ENCODE assay signal across 14 cellular contexts in the genomic region with DNA sequence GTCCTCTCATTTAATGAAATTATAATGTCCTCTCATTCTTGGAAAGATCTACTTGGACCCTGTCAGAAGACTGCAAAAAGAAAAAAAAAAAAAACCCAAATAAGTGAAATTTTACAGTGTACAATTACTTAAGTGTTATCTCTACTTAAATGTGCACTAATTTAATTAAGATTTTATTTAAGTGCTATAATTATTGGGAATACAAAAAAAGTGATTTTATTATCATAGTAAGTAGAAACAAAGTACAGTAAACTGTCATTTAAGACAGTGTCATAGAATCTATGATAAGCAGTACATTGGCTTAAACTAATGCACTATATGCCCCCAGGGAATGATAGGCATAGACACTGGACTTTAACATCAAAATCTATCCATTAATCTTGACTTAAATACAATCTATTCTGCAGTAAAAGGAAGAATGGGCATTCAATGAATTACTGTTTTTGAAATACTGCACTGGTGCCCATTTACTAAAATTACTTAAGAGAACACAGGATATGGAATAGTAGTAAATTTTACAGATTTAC.
DNase-seq lines count a peak whose midpoint lies in the region; ATAC-seq and TF ChIP-seq lines count a peak whose summit lies in the region.
"Had no signal": no experiment of that assay in that cellular context is flagged by ENCODE, and none has a peak within 500 bp of the region (broad histone marks: within the 10 kb centered on the region; RNA-seq: fewer than 3 reads in every experiment).

No MANE protein-coding gene starts in this region.

- DNase-seq in NCI-H146 (lab: John Stamatoyannopoulos, UW) (peak; percentile 33), NCI-H146 treated with DMSO at 0.1 percent for 48 hours (lab: John Stamatoyannopoulos, UW; ENCODE audit: unreplicated experiment) (no peak), NCI-H1930 (lab: John Stamatoyannopoulos, UW) (peak; percentile 13 to 32), left kidney (ENCODE audit: low read depth, low spot score) (peak; percentile 24), cerebellar nuclear complex (lab: John Stamatoyannopoulos, UW) (no peak), DMS53 (lab: John Stamatoyannopoulos, UW) (no peak)
- DNase-seq: 8988T; AML-193; CD4-positive, CD25-positive, alpha-beta regulatory T cell; HCEC 1CT; HFFc6 had no signal

- no peak; the same call in 2 of the 3 replicates for ATAC-seq in SK-N-SH treated with all-trans-retinoic acid at 6 μM for 48 hours
- ATAC-seq in HG02973 (IDR thresholded peaks at IDR 0.05; ENCODE audit: unreplicated experiment) = no peak
- ATAC-seq: HepG2 had no signal

TF ChIP-seq in SK-N-SH treated with all-trans-retinoic acid at 6 μM for 48 hours, 23 proteins besides CTCF, POLR2A, EP300 and RAD21:
- TF ChIP-seq ISL1 (CRISPR knock-in tag; IDR thresholded peaks at IDR 0.05) = peak; percentile 81
- TF ChIP-seq ZFP3 (CRISPR knock-in tag; IDR thresholded peaks at IDR 0.05) = no peak
- TF ChIP-seq RARB (CRISPR knock-in tag; IDR thresholded peaks at IDR 0.05) = no peak
- 0 out of 2 replicates have a peak, but pooled peaks have one; percentile 55 for TF ChIP-seq ESRRG (CRISPR knock-in tag; IDR thresholded peaks at IDR 0.05)
- TF ChIP-seq TCF4 (CRISPR knock-in tag; IDR thresholded peaks at IDR 0.05; ENCODE audit: borderline replicate concordance) = peak; percentile 95
- TF ChIP-seq ZNF565 (CRISPR knock-in tag; conservative IDR thresholded peaks at IDR 0.05; ENCODE audit: low read depth) = 0 out of 2 replicates have a peak, but pooled peaks have one; percentile 53
- TF ChIP-seq CSDC2 (CRISPR knock-in tag; IDR thresholded peaks at IDR 0.05) = no peak
- TF ChIP-seq, protein P1, sequence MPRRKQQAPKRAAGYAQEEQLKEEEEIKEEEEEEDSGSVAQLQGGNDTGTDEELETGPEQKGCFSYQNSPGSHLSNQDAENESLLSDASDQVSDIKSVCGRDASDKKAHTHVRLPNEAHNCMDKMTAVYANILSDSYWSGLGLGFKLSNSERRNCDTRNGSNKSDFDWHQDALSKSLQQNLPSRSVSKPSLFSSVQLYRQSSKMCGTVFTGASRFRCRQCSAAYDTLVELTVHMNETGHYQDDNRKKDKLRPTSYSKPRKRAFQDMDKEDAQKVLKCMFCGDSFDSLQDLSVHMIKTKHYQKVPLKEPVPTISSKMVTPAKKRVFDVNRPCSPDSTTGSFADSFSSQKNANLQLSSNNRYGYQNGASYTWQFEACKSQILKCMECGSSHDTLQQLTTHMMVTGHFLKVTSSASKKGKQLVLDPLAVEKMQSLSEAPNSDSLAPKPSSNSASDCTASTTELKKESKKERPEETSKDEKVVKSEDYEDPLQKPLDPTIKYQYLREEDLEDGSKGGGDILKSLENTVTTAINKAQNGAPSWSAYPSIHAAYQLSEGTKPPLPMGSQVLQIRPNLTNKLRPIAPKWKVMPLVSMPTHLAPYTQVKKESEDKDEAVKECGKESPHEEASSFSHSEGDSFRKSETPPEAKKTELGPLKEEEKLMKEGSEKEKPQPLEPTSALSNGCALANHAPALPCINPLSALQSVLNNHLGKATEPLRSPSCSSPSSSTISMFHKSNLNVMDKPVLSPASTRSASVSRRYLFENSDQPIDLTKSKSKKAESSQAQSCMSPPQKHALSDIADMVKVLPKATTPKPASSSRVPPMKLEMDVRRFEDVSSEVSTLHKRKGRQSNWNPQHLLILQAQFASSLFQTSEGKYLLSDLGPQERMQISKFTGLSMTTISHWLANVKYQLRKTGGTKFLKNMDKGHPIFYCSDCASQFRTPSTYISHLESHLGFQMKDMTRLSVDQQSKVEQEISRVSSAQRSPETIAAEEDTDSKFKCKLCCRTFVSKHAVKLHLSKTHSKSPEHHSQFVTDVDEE (CRISPR knock-in tag; IDR thresholded peaks at IDR 0.05) = peak; percentile 88; the same call in 1 of the 2 replicates
- TF ChIP-seq PPARA (CRISPR knock-in tag; IDR thresholded peaks at IDR 0.05; ENCODE audit: borderline replicate concordance) = no peak
- TF ChIP-seq, protein P2, sequence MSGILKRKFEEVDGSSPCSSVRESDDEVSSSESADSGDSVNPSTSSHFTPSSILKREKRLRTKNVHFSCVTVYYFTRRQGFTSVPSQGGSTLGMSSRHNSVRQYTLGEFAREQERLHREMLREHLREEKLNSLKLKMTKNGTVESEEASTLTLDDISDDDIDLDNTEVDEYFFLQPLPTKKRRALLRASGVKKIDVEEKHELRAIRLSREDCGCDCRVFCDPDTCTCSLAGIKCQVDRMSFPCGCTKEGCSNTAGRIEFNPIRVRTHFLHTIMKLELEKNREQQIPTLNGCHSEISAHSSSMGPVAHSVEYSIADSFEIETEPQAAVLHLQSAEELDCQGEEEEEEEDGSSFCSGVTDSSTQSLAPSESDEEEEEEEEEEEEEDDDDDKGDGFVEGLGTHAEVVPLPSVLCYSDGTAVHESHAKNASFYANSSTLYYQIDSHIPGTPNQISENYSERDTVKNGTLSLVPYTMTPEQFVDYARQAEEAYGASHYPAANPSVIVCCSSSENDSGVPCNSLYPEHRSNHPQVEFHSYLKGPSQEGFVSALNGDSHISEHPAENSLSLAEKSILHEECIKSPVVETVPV (CRISPR knock-in tag; IDR thresholded peaks at IDR 0.05) = peak; percentile 89; the same call in 1 of the 2 replicates
- TF ChIP-seq, protein P3, sequence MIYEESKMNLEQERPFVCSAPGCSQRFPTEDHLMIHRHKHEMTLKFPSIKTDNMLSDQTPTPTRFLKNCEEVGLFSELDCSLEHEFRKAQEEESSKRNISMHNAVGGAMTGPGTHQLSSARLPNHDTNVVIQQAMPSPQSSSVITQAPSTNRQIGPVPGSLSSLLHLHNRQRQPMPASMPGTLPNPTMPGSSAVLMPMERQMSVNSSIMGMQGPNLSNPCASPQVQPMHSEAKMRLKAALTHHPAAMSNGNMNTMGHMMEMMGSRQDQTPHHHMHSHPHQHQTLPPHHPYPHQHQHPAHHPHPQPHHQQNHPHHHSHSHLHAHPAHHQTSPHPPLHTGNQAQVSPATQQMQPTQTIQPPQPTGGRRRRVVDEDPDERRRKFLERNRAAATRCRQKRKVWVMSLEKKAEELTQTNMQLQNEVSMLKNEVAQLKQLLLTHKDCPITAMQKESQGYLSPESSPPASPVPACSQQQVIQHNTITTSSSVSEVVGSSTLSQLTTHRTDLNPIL (CRISPR knock-in tag; IDR thresholded peaks at IDR 0.05; ENCODE audit: low read depth) = peak; percentile 28; the same call in 1 of the 2 replicates

Comparison
In these comparisons a context has a peak if more than half of its experiments do, and no peak if none do; other contexts are left out.
1. DNase-seq: peak in NCI-H146 (single experiment), NCI-H1930 (2 of 2) and left kidney (single experiment); none in NCI-H146 treated with DMSO at 0.1 percent for 48 hours (single experiment), cerebellar nuclear complex (0 of 2) and DMS53 (single experiment).